8 cellular contexts compared by ENCODE assay signal in the genomic region with DNA sequence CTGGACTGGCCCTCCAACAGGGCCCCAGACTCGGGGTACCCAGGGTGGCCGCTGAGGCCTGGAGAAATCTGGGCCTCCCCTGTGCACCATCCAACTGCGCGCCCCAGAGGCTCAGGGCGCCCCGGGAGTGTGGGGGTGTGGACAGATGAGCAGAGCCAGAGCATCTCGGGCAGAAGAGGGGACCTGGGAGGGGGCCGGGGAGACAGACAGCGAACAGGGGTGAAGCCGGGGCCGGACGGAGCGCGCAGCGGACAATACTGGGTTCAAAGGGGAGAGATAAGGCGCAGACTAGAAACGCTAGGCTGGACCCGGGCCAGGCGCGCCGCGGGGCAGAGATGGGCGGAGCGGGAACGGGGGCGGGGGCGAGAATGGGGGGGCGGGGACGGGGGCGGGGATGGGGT. TPM values are rescaled to one million over a fixed set of nuclear protein-coding genes. Genes with fewer than 3 reads are reported as not detected.
DNase-seq lines count a peak whose midpoint lies in the region; ATAC-seq and TF ChIP-seq lines count a peak whose summit lies in the region.

No MANE protein-coding gene starts in this region.

- DNase-seq in ascending aorta (ENCODE audit: low spot score in 2 of 2), result peak in 1 of 2 donors; percentile 74
- DNase-seq in left colon, result peak in 1 of 2 donors; percentile 73
- DNase-seq in suprapubic skin (ENCODE audit: low spot score in 2 of 2), result peak; percentile 82 to 87
- no peak for DNase-seq in NCI-H2227 treated with DMSO at 0.1 percent for 48 hours (lab: John Stamatoyannopoulos, UW)
- no peak for DNase-seq in HuH-7 (ENCODE audit: low spot score)
- no peak for DNase-seq in NCI-H2029 treated with DMSO at 0.1 percent for 48 hours (lab: John Stamatoyannopoulos, UW)

- H3K27ac ChIP-seq in ascending aorta (peak overlapping the region; percentile 24 to 41), suprapubic skin (peak overlapping the region; percentile 89)

- TF ChIP-seq CTCF in ascending aorta (IDR thresholded peaks at IDR 0.05) (no peak), suprapubic skin (IDR thresholded peaks at IDR 0.05) (no peak)

- H3K4me1 ChIP-seq in ascending aorta (peaks cover 0 to 7% of the 10 kb centered on the region in 2 donors), suprapubic skin (peaks cover 32% of the 10 kb centered on the region)

- ATAC-seq in GM19438 (IDR thresholded peaks at IDR 0.05; ENCODE audit: low read depth, unreplicated experiment), result peak; percentile 22
- ATAC-seq in HG03196 (IDR thresholded peaks at IDR 0.05; ENCODE audit: unreplicated experiment), result peak; percentile 20
- ATAC-seq in left colon, result peak; percentile 58

- TF ChIP-seq POLR2A in suprapubic skin (IDR thresholded peaks at IDR 0.05), result no peak

- TF ChIP-seq EP300 in suprapubic skin (IDR thresholded peaks at IDR 0.05), result no peak

- intact Hi-C loops in ascending aorta (cut with DNase I), result loop anchor here (5.0 kb wide), 1 partner anchor 44 kb away; no protein-coding TSS in a partner anchor
- intact Hi-C loops in left colon (cut with DNase I, micrococcal nuclease), result no loop called here

- H3K27me3 ChIP-seq in ascending aorta (no peaks in the 10 kb centered on the region), suprapubic skin (peaks cover 5% of the 10 kb centered on the region)

- no peaks in the 10 kb centered on the region for H3K9me3 ChIP-seq in ascending aorta
- H3K9me3 ChIP-seq in suprapubic skin, result no peaks in the 10 kb centered on the region

- no peaks in the 10 kb centered on the region for H3K36me3 ChIP-seq in ascending aorta
- peaks cover 3% of the 10 kb centered on the region for H3K36me3 ChIP-seq in suprapubic skin

- WGBS in suprapubic skin, result 3% methylated on average over 15 of the region's 30 CpGs

- H3K4me3 ChIP-seq in ascending aorta (peak overlapping the region; percentile 75 to 92), suprapubic skin (peak overlapping the region; percentile 77)

RNA-seq across cellular contexts. Expression of a gene that starts 0.5 kb away (rescaled TPM):
- 20.2 TPM for total RNA-seq in ascending aorta
- 1 to 10 TPM; 3.8 to 7.3 TPM for total RNA-seq in left colon
- total RNA-seq in suprapubic skin, result 100 to 1,000 TPM in 3 of 4 donors, 10 to 100 TPM in 1; 84.6 to 132 (median 118) TPM

RNA-seq across cellular contexts. Expression of a gene that starts 59.3 kb away (rescaled TPM):
- total RNA-seq in ascending aorta (not detected), left colon (not detected), suprapubic skin (under 1 TPM in 2 of 4 donors, not detected in 2; 0.05 to 0.17 TPM)

Comparison
In these comparisons a context has a peak if more than half of its experiments do, and no peak if none do; other contexts are left out.
1. DNase-seq: peak in suprapubic skin (2 of 2); none in NCI-H2227 treated with DMSO at 0.1 percent for 48 hours (single experiment), HuH-7 (single experiment) and NCI-H2029 treated with DMSO at 0.1 percent for 48 hours (single experiment).
2. Peak in every context shown above with its lines, with median percentiles within 50 percentile points of each other: ATAC-seq.